Comparison of ENCODE assay signal across 37 cellular contexts in the genomic region with DNA sequence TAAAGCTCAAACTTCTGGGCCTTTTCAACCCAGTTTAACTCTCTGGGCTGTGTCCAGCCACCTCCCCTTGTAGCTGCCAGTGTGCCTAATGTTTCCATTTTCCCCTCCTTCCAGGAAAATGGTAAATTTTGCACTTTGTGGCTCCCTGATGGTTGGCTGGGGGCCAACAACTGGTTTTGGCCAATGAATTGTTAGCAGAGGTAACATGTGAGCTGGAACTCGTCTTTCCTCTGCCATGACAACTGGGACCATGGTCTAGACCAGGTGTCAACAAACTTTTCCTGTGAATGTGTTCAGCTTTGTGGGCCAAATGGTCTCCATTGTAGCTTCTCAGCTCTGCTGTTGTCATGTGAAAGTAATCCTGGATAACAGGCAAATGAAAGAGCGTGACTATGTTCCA.
"Had no signal": no experiment of that assay in that cellular context is flagged by ENCODE, and none has a peak within 500 bp of the region (broad histone marks: within the 10 kb centered on the region; RNA-seq: fewer than 3 reads in every experiment).

No MANE protein-coding gene starts in this region.

- H3K4me3 Mint-ChIP-seq: activated B cell treated with CpG ODN at 0.5 μM for 24 hours; activated CD4-positive, alpha-beta memory T cell treated with anti-CD3 and anti-CD28 coated beads for 36 hours; activated CD4-positive, alpha-beta T cell treated with anti-CD3 and anti-CD28 coated beads, Interleukin-2, amount 10 ng/mL, durations not matched to agents 24 days and 14 days; activated CD8-positive, alpha-beta T cell treated with anti-CD3 and anti-CD28 coated beads for 36 hours; activated naive CD4-positive, alpha-beta T cell treated with anti-CD3 and anti-CD28 coated beads, Interleukin-2, amount 10 ng/mL, durations not matched to agents 7 days and 5 days; activated naive CD4-positive, alpha-beta T cell treated with anti-CD3 and anti-CD28 coated beads, Interleukin-2, amount 50 U/mL, for 24 hours; activated naive CD8-positive, alpha-beta T cell; activated naive CD8-positive, alpha-beta T cell treated with anti-CD3 and anti-CD28 coated beads, Interleukin-2, amount 10 ng/mL, durations not matched to agents 7 days and 5 days; activated naive CD8-positive, alpha-beta T cell treated with anti-CD3 and anti-CD28 coated beads, Interleukin-2, amount 50 U/mL, for 24 hours; activated T-cell treated with anti-CD3 and anti-CD28 coated beads, Interleukin-2, amount 50 U/mL, for 4 hours; activated T-cell treated with anti-CD3 and anti-CD28 coated beads, Interleukin-2, amount 50 U/mL, for 72 hours; activated T-helper 1 cell treated with anti-CD3 and anti-CD28 coated beads, Interleukin-12 subunit alpha, Interleukin-12 subunit beta, Interleukin-2, Interleukin-4 antibody, amounts not matched to agents 30 ng/mL and 10 ng/mL and 1 ng/mL, durations not matched to agents 14 hours and 24 hours and 36 hours; activated T-helper 17 cell treated with anti-CD3 and anti-CD28 coated beads, Interleukin-2, amount 50 U/mL, for 72 hours; central memory CD8-positive, alpha-beta T cell; T-helper 1 cell treated with Interleukin-12 subunit alpha and Interleukin-12 subunit beta and Interleukin-4 antibody, amounts not matched to agents 30 μg/mL and 1 μg/mL, for 36 hours; T-helper 2 cell treated with Interferon-gamma antibody and Interleukin-4, amounts not matched to agents 5 μg/mL and 100 μg/mL, for 36 hours had no signal

- H3K36me3 ChIP-seq: ascending aorta, cardiac muscle cell had no signal

- H3K27me3 Mint-ChIP-seq: activated CD4-positive, alpha-beta T cell treated with anti-CD3 and anti-CD28 coated beads, Interleukin-2, amount 10 ng/mL, durations not matched to agents 24 days and 14 days; activated naive CD4-positive, alpha-beta T cell treated with anti-CD3 and anti-CD28 coated beads, Interleukin-2, amount 50 U/mL, for 24 hours; brain had no signal

- H3K4me1 Mint-ChIP-seq: activated B cell treated with CpG ODN at 0.5 μM for 24 hours; activated CD4-positive, alpha-beta T cell treated with anti-CD3 and anti-CD28 coated beads, Interleukin-2, amount 10 ng/mL, durations not matched to agents 24 days and 14 days; activated naive CD4-positive, alpha-beta T cell treated with anti-CD3 and anti-CD28 coated beads, Interleukin-2, amount 10 ng/mL, durations not matched to agents 7 days and 5 days; activated naive CD4-positive, alpha-beta T cell treated with anti-CD3 and anti-CD28 coated beads, Interleukin-2, amount 50 U/mL, for 24 hours; activated naive CD8-positive, alpha-beta T cell treated with anti-CD3 and anti-CD28 coated beads, Interleukin-2, amount 10 ng/mL, durations not matched to agents 7 days and 5 days; activated naive CD8-positive, alpha-beta T cell treated with anti-CD3 and anti-CD28 coated beads, Interleukin-2, amount 50 U/mL, for 24 hours; activated T-helper 17 cell treated with anti-CD3 and anti-CD28 coated beads, Interleukin-2, amount 50 U/mL, for 72 hours; central memory CD8-positive, alpha-beta T cell had no signal

- H3K4me3 ChIP-seq: ascending aorta, cardiac muscle cell had no signal

- H3K4me1 ChIP-seq: ascending aorta had no signal

- DNase-seq: activated B cell treated with CpG ODN at 0.5 μM for 24 hours; activated CD4-positive, alpha-beta memory T cell treated with anti-CD3 and anti-CD28 coated beads for 36 hours; activated CD4-positive, alpha-beta T cell treated with anti-CD3 and anti-CD28 coated beads for 4 hours; activated CD4-positive, alpha-beta T cell treated with anti-CD3 and anti-CD28 coated beads, Interleukin-2, amount 10 ng/mL, durations not matched to agents 24 days and 14 days; activated CD4-positive, alpha-beta T cell treated with anti-CD3 and anti-CD28 coated beads, Interleukin-2, amount 50 U/mL, for 1 hour; activated CD4-positive, alpha-beta T cell treated with anti-CD3 and anti-CD28 coated beads, Interleukin-2, amount 50 U/mL, for 4 hours; activated CD4-positive, CD25-positive, alpha-beta regulatory T cell treated with anti-CD3 and anti-CD28 coated beads, Interleukin-2, amount 50 U/mL, for 72 hours; activated CD8-positive, alpha-beta memory T cell treated with anti-CD3 and anti-CD28 coated beads, Interleukin-2, amount 50 U/mL, for 4 hours; activated CD8-positive, alpha-beta T cell treated with anti-CD3 and anti-CD28 coated beads for 36 hours; activated effector memory CD4-positive, alpha-beta T cell treated with anti-CD3 and anti-CD28 coated beads, Interleukin-2, amount 50 U/mL, for 16 hours; activated gamma-delta T cell treated with Interleukin-2 at 50 U/mL for 16 hours; activated naive CD4-positive, alpha-beta T cell; activated naive CD4-positive, alpha-beta T cell treated with anti-CD3 and anti-CD28 coated beads, Interleukin-2, amount 10 ng/mL, durations not matched to agents 7 days and 5 days; activated naive CD8-positive, alpha-beta T cell treated with anti-CD3 and anti-CD28 coated beads, Interleukin-2, amount 10 ng/mL, durations not matched to agents 7 days and 5 days; activated naive CD8-positive, alpha-beta T cell treated with anti-CD3 and anti-CD28 coated beads, Interleukin-2, amount 50 U/mL, for 24 hours; activated T-cell treated with anti-CD3 and anti-CD28 coated beads for 4 hours; activated T-cell treated with anti-CD3 and anti-CD28 coated beads, Interleukin-2, amount 50 U/mL, for 1 hour; activated T-cell treated with anti-CD3 and anti-CD28 coated beads, Interleukin-2, amount 50 U/mL, for 4 hours; activated T-cell treated with anti-CD3 and anti-CD28 coated beads, Interleukin-2, amount 50 U/mL, for 72 hours; amygdala; anterior cingulate cortex; caudate nucleus; cerebellar nuclear complex; T-helper 1 cell; T-helper 2 cell; T-helper 9 cell had no signal

- H3K9me3 ChIP-seq: ascending aorta had no signal

- H3K9me3 Mint-ChIP-seq: activated CD4-positive, alpha-beta T cell treated with anti-CD3 and anti-CD28 coated beads, Interleukin-2, amount 10 ng/mL, durations not matched to agents 24 days and 14 days; activated T-cell treated with anti-CD3 and anti-CD28 coated beads, Interleukin-2, amount 50 U/mL, for 4 hours; activated T-helper 17 cell treated with anti-CD3 and anti-CD28 coated beads, Interleukin-2, amount 50 U/mL, for 72 hours had no signal

- H3K27me3 ChIP-seq: ascending aorta, cardiac muscle cell had no signal

- H3K27ac Mint-ChIP-seq: activated B cell treated with CpG ODN at 0.5 μM for 24 hours; activated CD4-positive, alpha-beta memory T cell treated with anti-CD3 and anti-CD28 coated beads for 36 hours; activated CD4-positive, alpha-beta T cell treated with anti-CD3 and anti-CD28 coated beads, Interleukin-2, amount 10 ng/mL, durations not matched to agents 24 days and 14 days; activated CD8-positive, alpha-beta T cell treated with anti-CD3 and anti-CD28 coated beads for 36 hours; activated naive CD4-positive, alpha-beta T cell treated with anti-CD3 and anti-CD28 coated beads, Interleukin-2, amount 10 ng/mL, durations not matched to agents 7 days and 5 days; activated naive CD4-positive, alpha-beta T cell treated with anti-CD3 and anti-CD28 coated beads, Interleukin-2, amount 50 U/mL, for 24 hours; activated naive CD8-positive, alpha-beta T cell; activated naive CD8-positive, alpha-beta T cell treated with anti-CD3 and anti-CD28 coated beads, Interleukin-2, amount 10 ng/mL, durations not matched to agents 7 days and 5 days; activated naive CD8-positive, alpha-beta T cell treated with anti-CD3 and anti-CD28 coated beads, Interleukin-2, amount 50 U/mL, for 24 hours; activated T-cell treated with anti-CD3 and anti-CD28 coated beads, Interleukin-2, amount 50 U/mL, for 72 hours; activated T-helper 1 cell treated with anti-CD3 and anti-CD28 coated beads, Interleukin-12 subunit alpha, Interleukin-12 subunit beta, Interleukin-2, Interleukin-4 antibody, amounts not matched to agents 30 ng/mL and 10 ng/mL and 1 ng/mL, durations not matched to agents 14 hours and 24 hours and 36 hours; activated T-helper 17 cell treated with anti-CD3 and anti-CD28 coated beads, Interleukin-2, amount 50 U/mL, for 72 hours; T-helper 1 cell treated with Interleukin-12 subunit alpha and Interleukin-12 subunit beta and Interleukin-4 antibody, amounts not matched to agents 30 μg/mL and 1 μg/mL, for 36 hours; T-helper 2 cell treated with Interferon-gamma antibody and Interleukin-4, amounts not matched to agents 5 μg/mL and 100 μg/mL, for 36 hours had no signal

- H3K36me3 Mint-ChIP-seq: activated CD4-positive, alpha-beta memory T cell treated with anti-CD3 and anti-CD28 coated beads for 36 hours; activated naive CD4-positive, alpha-beta T cell treated with anti-CD3 and anti-CD28 coated beads, Interleukin-2, amount 10 ng/mL, durations not matched to agents 7 days and 5 days; activated naive CD4-positive, alpha-beta T cell treated with anti-CD3 and anti-CD28 coated beads, Interleukin-2, amount 50 U/mL, for 24 hours; activated naive CD8-positive, alpha-beta T cell; activated naive CD8-positive, alpha-beta T cell treated with anti-CD3 and anti-CD28 coated beads, Interleukin-2, amount 10 ng/mL, durations not matched to agents 7 days and 5 days; brain had no signal

- H3K27ac ChIP-seq: ascending aorta, cardiac muscle cell, VCaP had no signal
